In the genomic region with DNA sequence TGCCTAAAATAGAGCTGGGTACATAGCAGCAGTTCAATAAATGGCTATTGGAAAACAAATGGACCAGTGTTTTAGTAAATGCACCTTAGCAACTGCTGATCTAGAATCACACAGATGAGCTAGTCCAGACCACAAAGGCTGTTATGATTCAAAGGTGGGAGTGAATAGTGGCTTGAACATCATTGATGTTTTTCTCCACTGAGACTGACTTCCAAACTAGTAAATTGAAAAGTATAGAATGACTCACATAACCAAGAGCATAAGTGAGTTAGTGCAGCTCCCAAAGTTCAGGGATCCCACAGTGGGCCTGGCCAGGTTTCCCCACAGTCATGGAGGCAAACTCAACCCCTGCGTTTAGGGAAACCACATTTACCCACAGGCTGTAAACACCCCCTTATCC, we compare ENCODE assay signal across 20 cellular contexts.
"Had no signal": no experiment of that assay in that cellular context is flagged by ENCODE, and none has a peak within 500 bp of the region (broad histone marks: within the 10 kb centered on the region; RNA-seq: fewer than 3 reads in every experiment).

No MANE protein-coding gene starts in this region.

- H3K9me3 Mint-ChIP-seq: dendritic cell treated with granulocyte-macrophage colony-stimulating factor and Interleukin-4, amounts not matched to agents 40 ng/mL and 50 ng/mL, for 4 days; naive thymus-derived CD8-positive, alpha-beta T cell had no signal

- DNase-seq: activated effector memory CD4-positive, alpha-beta T cell treated with Interleukin-2 at 50 U/mL for 16 hours; activated naive CD4-positive, alpha-beta T cell treated with anti-CD3 and anti-CD28 coated beads, Interleukin-2, amount 50 U/mL, for 16 hours; effector CD8-positive, alpha-beta T cell; heart left ventricle; left lung; mesendoderm; naive thymus-derived CD8-positive, alpha-beta T cell; ovary; right lobe of liver; SHP77 treated with DMSO at 0.1 percent for 48 hours; small intestine; stimulated activated CD4-positive, alpha-beta T cell treated with anti-CD3 and anti-CD28 coated beads, Interleukin-4, amount 100 ng/mL, for 1 hour; stimulated activated naive CD4-positive, alpha-beta T cell; substantia nigra; T1000; tibial artery had no signal

- H3K27ac Mint-ChIP-seq: dendritic cell treated with granulocyte-macrophage colony-stimulating factor and Interleukin-4, amounts not matched to agents 40 ng/mL and 50 ng/mL, for 4 days; naive thymus-derived CD8-positive, alpha-beta T cell had no signal

- H3K36me3 Mint-ChIP-seq: naive thymus-derived CD8-positive, alpha-beta T cell had no signal

- H3K4me1 Mint-ChIP-seq: naive thymus-derived CD8-positive, alpha-beta T cell had no signal

- ATAC-seq: esophagus mucosa; gastroesophageal sphincter; heart left ventricle; left lung; naive thymus-derived CD8-positive, alpha-beta T cell; right lobe of liver; SK-N-SH treated with all-trans-retinoic acid at 6 μM for 48 hours had no signal

- H3K4me3 Mint-ChIP-seq: dendritic cell treated with granulocyte-macrophage colony-stimulating factor and Interleukin-4, amounts not matched to agents 40 ng/mL and 50 ng/mL, for 4 days; naive thymus-derived CD8-positive, alpha-beta T cell had no signal
